Comparison of ENCODE assay signal across 8 cellular contexts in genomic region chr15:64151727-64152506, GRCh38. TPM values are rescaled to one million over a fixed set of nuclear protein-coding genes. Genes with fewer than 3 reads are reported as not detected.
DNase-seq lines count a peak whose midpoint lies in the region; ATAC-seq and TF ChIP-seq lines count a peak whose summit lies in the region.

TSS of gene SNX22 (plus strand) at chr15:64151731. CDS start at chr15:64151776, 45 bp downstream.

- TF ChIP-seq POLR2A in GM18951 (IDR thresholded peaks at IDR 0.05; ENCODE audit: extremely low read depth, insufficient read depth, insufficient read length) = peak; percentile 86

- no peak for TF ChIP-seq EP300 in Ishikawa (IDR thresholded peaks at IDR 0.05; ENCODE audit: borderline replicate concordance)

- H3K27me3 Mint-ChIP-seq in activated naive CD8-positive, alpha-beta T cell treated with anti-CD3 and anti-CD28 coated beads, Interleukin-2, amount 10 ng/mL, durations not matched to agents 7 days and 5 days = peaks cover 12% of the 10 kb centered on the region
- H3K27me3 Mint-ChIP-seq in immature natural killer cell (ENCODE audit: low read depth in 3 of 3) = peaks cover 10 to 13% (median 11%) of the 10 kb centered on the region in 3 donors
- H3K27me3 Mint-ChIP-seq in stimulated activated naive B cell treated with anti-CD40 and anti-IgM and Interleukin-4, amounts not matched to agents 10 μg/mL and 1 μg/mL and 100 μg/mL, for 72 hours = no peaks in the 10 kb centered on the region

- peak within 1 kb of the TSS; percentile 82 for H3K4me3 Mint-ChIP-seq in activated naive CD8-positive, alpha-beta T cell treated with anti-CD3 and anti-CD28 coated beads, Interleukin-2, amount 10 ng/mL, durations not matched to agents 7 days and 5 days
- H3K4me3 Mint-ChIP-seq in immature natural killer cell = peak within 1 kb of the TSS; percentile 69 to 78 (median 73)
- peak within 1 kb of the TSS; percentile 90 for H3K4me3 Mint-ChIP-seq in stimulated activated naive B cell treated with anti-CD40 and anti-IgM and Interleukin-4, amounts not matched to agents 10 μg/mL and 1 μg/mL and 100 μg/mL, for 72 hours

- no peak for TF ChIP-seq RAD21 in Ishikawa (IDR thresholded peaks at IDR 0.05; ENCODE audit: low read depth)

- TF ChIP-seq CTCF in BJ (IDR thresholded peaks at IDR 0.05; ENCODE audit: insufficient read depth, low read depth, low read length) = no peak

- H3K9me3 Mint-ChIP-seq in activated naive CD8-positive, alpha-beta T cell treated with anti-CD3 and anti-CD28 coated beads, Interleukin-2, amount 10 ng/mL, durations not matched to agents 7 days and 5 days = no peaks in the 10 kb centered on the region
- H3K9me3 Mint-ChIP-seq in immature natural killer cell = no peaks in the 10 kb centered on the region
- no peaks in the 10 kb centered on the region for H3K9me3 Mint-ChIP-seq in stimulated activated naive B cell treated with anti-CD40 and anti-IgM and Interleukin-4, amounts not matched to agents 10 μg/mL and 1 μg/mL and 100 μg/mL, for 72 hours

- in situ Hi-C loops in GM18951 (cut with MboI; ENCODE audit: low sequenced_read_pairs, unreplicated experiment) (no loop called here), ACHN (cut with HindIII; ENCODE audit: low pct_ligation_motif_present, low pct_unique_long_range_greater_than_20kb, low sequenced_read_pairs) (no loop called here)

- H3K27me3 ChIP-seq in BJ (ENCODE audit: control insufficient read depth, insufficient read depth, low read length) = peaks cover 5% of the 10 kb centered on the region

- POLR2A ChIA-PET in BJ (lab: Charles Lee) = interaction anchor here (0.6 kb wide), 1 partner anchor 10 kb away, joined by 6 read pairs; no protein-coding TSS in a partner anchor
- POLR2A ChIA-PET in activated naive CD8-positive, alpha-beta T cell treated with anti-CD3 and anti-CD28 coated beads, Interleukin-2, amount 10 ng/mL, durations not matched to agents 7 days and 5 days (lab: Charles Lee) = interaction anchor here (4.6 to 6.7 kb wide), 2 partner anchors 10 to 57 kb away, joined by 24 to 53 read pairs; partner anchors contain the start of genes CIAO2A, PPIB and SNX1

- peaks cover 22% of the 10 kb centered on the region for H3K4me1 Mint-ChIP-seq in activated naive CD8-positive, alpha-beta T cell treated with anti-CD3 and anti-CD28 coated beads, Interleukin-2, amount 10 ng/mL, durations not matched to agents 7 days and 5 days
- H3K4me1 Mint-ChIP-seq in immature natural killer cell = peaks cover 23 to 28% of the 10 kb centered on the region in 2 donors
- peaks cover 42 to 57% of the 10 kb centered on the region in 2 donors for H3K4me1 Mint-ChIP-seq in stimulated activated naive B cell treated with anti-CD40 and anti-IgM and Interleukin-4, amounts not matched to agents 10 μg/mL and 1 μg/mL and 100 μg/mL, for 72 hours

- peak within 1 kb of the TSS; percentile 49 for H3K4me3 ChIP-seq in BJ (ENCODE audit: low read depth, low read length)

- H3K27ac Mint-ChIP-seq in activated naive CD8-positive, alpha-beta T cell treated with anti-CD3 and anti-CD28 coated beads, Interleukin-2, amount 10 ng/mL, durations not matched to agents 7 days and 5 days = peak within 1 kb of the TSS; percentile 60
- no peak within 1 kb of the TSS for H3K27ac Mint-ChIP-seq in immature natural killer cell
- peak within 1 kb of the TSS; percentile 94 for H3K27ac Mint-ChIP-seq in stimulated activated naive B cell treated with anti-CD40 and anti-IgM and Interleukin-4, amounts not matched to agents 10 μg/mL and 1 μg/mL and 100 μg/mL, for 72 hours

- DNase-seq in BJ (ENCODE audit: low read depth) (no peak), immature natural killer cell (no peak), ACHN (no peak)
- peak; percentile 65 for DNase-seq in activated naive CD8-positive, alpha-beta T cell treated with anti-CD3 and anti-CD28 coated beads, Interleukin-2, amount 10 ng/mL, durations not matched to agents 7 days and 5 days
- DNase-seq in stimulated activated naive B cell treated with anti-CD40 and anti-IgM and Interleukin-4, amounts not matched to agents 10 μg/mL and 1 μg/mL and 100 μg/mL, for 72 hours = peak; percentile 23
- no peak for DNase-seq in stimulated activated CD4-positive, alpha-beta T cell treated with anti-CD3 and anti-CD28 coated beads, Interleukin-1b, Interleukin-23, amount 100 ng/mL, for 48 hours

- CTCF ChIA-PET in BJ (lab: Yijun Ruan, JAX) = interaction anchor here (1.9 to 3.6 kb wide), 2 partner anchors 11 to 29 kb away, joined by 5 to 18 read pairs; partner anchors contain the start of gene PPIB

- peaks cover 17% of the 10 kb centered on the region for H3K36me3 ChIP-seq in BJ (ENCODE audit: control insufficient read depth, insufficient read depth, low read length)

- H3K36me3 Mint-ChIP-seq in activated naive CD8-positive, alpha-beta T cell treated with anti-CD3 and anti-CD28 coated beads, Interleukin-2, amount 10 ng/mL, durations not matched to agents 7 days and 5 days = peaks cover 9% of the 10 kb centered on the region
- H3K36me3 Mint-ChIP-seq in immature natural killer cell = peaks cover 0 to 11% (median 3%) of the 10 kb centered on the region in 3 donors
- peaks cover 14 to 21% of the 10 kb centered on the region in 2 donors for H3K36me3 Mint-ChIP-seq in stimulated activated naive B cell treated with anti-CD40 and anti-IgM and Interleukin-4, amounts not matched to agents 10 μg/mL and 1 μg/mL and 100 μg/mL, for 72 hours

- ATAC-seq in activated naive CD8-positive, alpha-beta T cell treated with anti-CD3 and anti-CD28 coated beads, Interleukin-2, amount 10 ng/mL, durations not matched to agents 7 days and 5 days (ENCODE audit: low read depth) = peak; percentile 3
- ATAC-seq in stimulated activated naive B cell treated with anti-CD40 and anti-IgM and Interleukin-4, amounts not matched to agents 10 μg/mL and 1 μg/mL and 100 μg/mL, for 72 hours (replicated peaks) = peak; percentile 4 to 8

TF ChIP-seq in Ishikawa, 13 proteins besides CTCF, POLR2A, EP300 and RAD21:
- TF ChIP-seq USF1 (IDR thresholded peaks at IDR 0.05) = no peak
- TF ChIP-seq CREB1 (IDR thresholded peaks at IDR 0.05; ENCODE audit: low read depth) = no peak
- no peak for TF ChIP-seq CEBPB (IDR thresholded peaks at IDR 0.05)
- TF ChIP-seq TEAD4 (IDR thresholded peaks at IDR 0.05) = no peak
- TF ChIP-seq, protein P1, sequence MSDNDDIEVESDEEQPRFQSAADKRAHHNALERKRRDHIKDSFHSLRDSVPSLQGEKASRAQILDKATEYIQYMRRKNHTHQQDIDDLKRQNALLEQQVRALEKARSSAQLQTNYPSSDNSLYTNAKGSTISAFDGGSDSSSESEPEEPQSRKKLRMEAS (IDR thresholded peaks at IDR 0.05) = peak; percentile 38; the same call in 1 of the 2 replicates
- no peak for TF ChIP-seq EGR1 (IDR thresholded peaks at IDR 0.05)
- no peak for TF ChIP-seq TCF12 (IDR thresholded peaks at IDR 0.05; ENCODE audit: low read depth)
- no peak for TF ChIP-seq FOXM1 (IDR thresholded peaks at IDR 0.05; ENCODE audit: borderline replicate concordance, low read depth)
- TF ChIP-seq, protein P2, sequence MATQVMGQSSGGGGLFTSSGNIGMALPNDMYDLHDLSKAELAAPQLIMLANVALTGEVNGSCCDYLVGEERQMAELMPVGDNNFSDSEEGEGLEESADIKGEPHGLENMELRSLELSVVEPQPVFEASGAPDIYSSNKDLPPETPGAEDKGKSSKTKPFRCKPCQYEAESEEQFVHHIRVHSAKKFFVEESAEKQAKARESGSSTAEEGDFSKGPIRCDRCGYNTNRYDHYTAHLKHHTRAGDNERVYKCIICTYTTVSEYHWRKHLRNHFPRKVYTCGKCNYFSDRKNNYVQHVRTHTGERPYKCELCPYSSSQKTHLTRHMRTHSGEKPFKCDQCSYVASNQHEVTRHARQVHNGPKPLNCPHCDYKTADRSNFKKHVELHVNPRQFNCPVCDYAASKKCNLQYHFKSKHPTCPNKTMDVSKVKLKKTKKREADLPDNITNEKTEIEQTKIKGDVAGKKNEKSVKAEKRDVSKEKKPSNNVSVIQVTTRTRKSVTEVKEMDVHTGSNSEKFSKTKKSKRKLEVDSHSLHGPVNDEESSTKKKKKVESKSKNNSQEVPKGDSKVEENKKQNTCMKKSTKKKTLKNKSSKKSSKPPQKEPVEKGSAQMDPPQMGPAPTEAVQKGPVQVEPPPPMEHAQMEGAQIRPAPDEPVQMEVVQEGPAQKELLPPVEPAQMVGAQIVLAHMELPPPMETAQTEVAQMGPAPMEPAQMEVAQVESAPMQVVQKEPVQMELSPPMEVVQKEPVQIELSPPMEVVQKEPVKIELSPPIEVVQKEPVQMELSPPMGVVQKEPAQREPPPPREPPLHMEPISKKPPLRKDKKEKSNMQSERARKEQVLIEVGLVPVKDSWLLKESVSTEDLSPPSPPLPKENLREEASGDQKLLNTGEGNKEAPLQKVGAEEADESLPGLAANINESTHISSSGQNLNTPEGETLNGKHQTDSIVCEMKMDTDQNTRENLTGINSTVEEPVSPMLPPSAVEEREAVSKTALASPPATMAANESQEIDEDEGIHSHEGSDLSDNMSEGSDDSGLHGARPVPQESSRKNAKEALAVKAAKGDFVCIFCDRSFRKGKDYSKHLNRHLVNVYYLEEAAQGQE (IDR thresholded peaks at IDR 0.05; ENCODE audit: low read depth) = no peak
- TF ChIP-seq ZBTB7A (IDR thresholded peaks at IDR 0.05; ENCODE audit: low read depth) = peak; percentile 91
- TF ChIP-seq TAF1 (IDR thresholded peaks at IDR 0.05; ENCODE audit: low read depth) = 0 out of 2 replicates have a peak, but pooled peaks have one; percentile 41
- no peak for TF ChIP-seq NFIC (IDR thresholded peaks at IDR 0.05)
- TF ChIP-seq YY1 (IDR thresholded peaks at IDR 0.05; ENCODE audit: low read depth) = no peak

RNA-seq across cellular contexts. Expression of gene SNX22, which starts in this region (rescaled TPM):
- polyA plus RNA-seq in BJ (2011; rRNA removed) (0.04 and 0.07 TPM in 2 replicates), immature natural killer cell (1 to 10 TPM in 2 of 3 donors, under 1 TPM in 1; 0.40 to 1.8 (median 1.3) TPM)
- 0.28 TPM in 1 of 2 replicates, not detected in the other for polyA minus RNA-seq in BJ (2011; rRNA and poly(A)+ RNA removed)
- 1 to 10 TPM in 1 of 2 experiments, under 1 TPM in 1; 0.80 to 1.1 TPM for total RNA-seq in activated naive CD8-positive, alpha-beta T cell treated with anti-CD3 and anti-CD28 coated beads, Interleukin-2, amount 10 ng/mL, durations not matched to agents 7 days and 5 days

Comparison
In these comparisons a context has a peak if more than half of its experiments do, and no peak if none do; other contexts are left out.
1. DNase-seq: peak in activated naive CD8-positive, alpha-beta T cell treated with anti-CD3 and anti-CD28 coated beads, Interleukin-2, amount 10 ng/mL, durations not matched to agents 7 days and 5 days (single experiment) and stimulated activated naive B cell treated with anti-CD40 and anti-IgM and Interleukin-4, amounts not matched to agents 10 μg/mL and 1 μg/mL and 100 μg/mL, for 72 hours (single experiment); none in BJ (single experiment), immature natural killer cell (0 of 3), ACHN (single experiment) and stimulated activated CD4-positive, alpha-beta T cell treated with anti-CD3 and anti-CD28 coated beads, Interleukin-1b, Interleukin-23, amount 100 ng/mL, for 48 hours (single experiment).
2. H3K27ac Mint-ChIP-seq: peak in activated naive CD8-positive, alpha-beta T cell treated with anti-CD3 and anti-CD28 coated beads, Interleukin-2, amount 10 ng/mL, durations not matched to agents 7 days and 5 days (single experiment) and stimulated activated naive B cell treated with anti-CD40 and anti-IgM and Interleukin-4, amounts not matched to agents 10 μg/mL and 1 μg/mL and 100 μg/mL, for 72 hours (single experiment); none in immature natural killer cell (0 of 6).
3. Peak in every context shown above with its lines, with median percentiles within 50 percentile points of each other: H3K4me3 Mint-ChIP-seq.